20 cellular contexts compared by ENCODE assay signal in the genomic region with DNA sequence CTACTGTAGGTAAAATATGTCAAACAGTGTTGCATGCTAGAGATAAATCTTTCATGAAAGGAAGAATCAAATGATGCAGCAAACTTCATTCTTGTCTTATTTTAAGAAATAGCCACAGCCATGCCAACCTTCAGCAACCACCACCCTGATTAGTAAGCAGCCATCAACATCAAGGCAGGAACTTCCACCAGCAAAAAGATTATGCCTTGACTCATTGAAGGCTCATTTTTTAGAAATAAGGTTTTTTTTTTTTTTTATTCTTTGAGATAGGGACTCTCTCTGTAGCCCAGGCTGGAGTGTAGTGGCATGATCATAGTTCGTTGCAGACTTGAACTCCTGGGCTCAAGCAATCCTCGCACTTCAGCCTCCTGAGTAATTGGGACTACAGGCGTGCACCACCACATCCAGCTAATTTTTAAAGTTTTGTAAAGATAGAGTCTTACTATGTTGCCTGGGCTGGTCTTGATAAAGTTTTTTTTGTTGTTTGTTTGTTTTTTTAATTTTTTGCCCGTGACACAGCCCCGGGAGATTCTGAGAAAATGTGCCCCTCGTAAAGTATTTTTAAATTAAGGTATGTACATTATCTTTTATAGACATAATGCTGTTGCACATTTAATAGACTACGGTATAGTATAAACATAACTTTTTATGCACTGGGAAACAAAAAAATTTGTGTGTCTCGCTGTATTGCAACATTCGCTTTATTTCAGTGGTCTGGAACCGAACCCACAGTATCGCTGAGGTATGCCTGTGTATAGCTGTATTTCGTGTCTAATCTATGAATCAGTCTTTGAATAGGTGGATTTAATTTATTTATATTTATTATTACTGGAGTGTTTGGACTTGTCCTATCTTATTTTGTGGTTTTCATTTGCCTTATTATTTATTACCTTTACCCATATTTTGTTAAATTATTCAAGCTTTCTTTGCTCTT.
"Had no signal": no experiment of that assay in that cellular context is flagged by ENCODE, and none has a peak within 500 bp of the region (broad histone marks: within the 10 kb centered on the region; RNA-seq: fewer than 3 reads in every experiment).

No MANE protein-coding gene starts in this region.

- H3K27ac Mint-ChIP-seq: activated T-helper 1 cell treated with anti-CD3 and anti-CD28 coated beads, Interleukin-12 subunit alpha, Interleukin-12 subunit beta, Interleukin-2, Interleukin-4 antibody, amounts not matched to agents 30 ng/mL and 10 ng/mL and 1 ng/mL, durations not matched to agents 14 hours and 24 hours and 36 hours; brain; stimulated activated memory B cell treated with anti-CD40 and anti-IgM and Interleukin-4, amounts not matched to agents 10 μg/mL and 1 μg/mL and 100 μg/mL, for 72 hours had no signal

- H3K4me3 ChIP-seq: lung, SK-N-MC, tibial artery, uterus had no signal

- H3K27me3 Mint-ChIP-seq: brain; effector memory CD8-positive, alpha-beta T cell; stimulated activated memory B cell treated with anti-CD40 and anti-IgM and Interleukin-4, amounts not matched to agents 10 μg/mL and 1 μg/mL and 100 μg/mL, for 72 hours had no signal

- H3K9me3 Mint-ChIP-seq: activated T-helper 1 cell treated with anti-CD3 and anti-CD28 coated beads, Interleukin-12 subunit alpha, Interleukin-12 subunit beta, Interleukin-2, Interleukin-4 antibody, amounts not matched to agents 30 ng/mL and 10 ng/mL and 1 ng/mL, durations not matched to agents 14 hours and 24 hours and 36 hours; effector memory CD8-positive, alpha-beta T cell had no signal

- ATAC-seq: effector memory CD8-positive, alpha-beta T cell; stimulated activated memory B cell treated with anti-CD40 and anti-IgM and Interleukin-4, amounts not matched to agents 10 μg/mL and 1 μg/mL and 100 μg/mL, for 72 hours had no signal

- DNase-seq: activated CD4-positive, alpha-beta T cell treated with anti-CD3 and anti-CD28 coated beads for 4 hours; activated CD8-positive, alpha-beta memory T cell treated with anti-CD3 and anti-CD28 coated beads, Interleukin-2, amount 50 U/mL, for 48 hours; amniotic stem cell; cerebellar nuclear complex; dermis blood vessel endothelial cell; effector memory CD8-positive, alpha-beta T cell; foreskin melanocyte; head of caudate nucleus; islet precursor cell; midbrain; stimulated activated CD4-positive, alpha-beta T cell treated with anti-CD3 and anti-CD28 coated beads, Interleukin-12 subunit alpha, Interleukin-12 subunit beta, amount 100 ng/mL, for 4 hours; stimulated activated CD4-positive, alpha-beta T cell treated with anti-CD3 and anti-CD28 coated beads, Interleukin-2, amount 100 ng/mL, for 24 hours; T-helper 1 cell; tibial artery; uterus had no signal

- H3K4me3 Mint-ChIP-seq: activated T-helper 1 cell treated with anti-CD3 and anti-CD28 coated beads, Interleukin-12 subunit alpha, Interleukin-12 subunit beta, Interleukin-2, Interleukin-4 antibody, amounts not matched to agents 30 ng/mL and 10 ng/mL and 1 ng/mL, durations not matched to agents 14 hours and 24 hours and 36 hours; brain; stimulated activated memory B cell treated with anti-CD40 and anti-IgM and Interleukin-4, amounts not matched to agents 10 μg/mL and 1 μg/mL and 100 μg/mL, for 72 hours had no signal
